Comparison of ENCODE assay signal across 22 cellular contexts in the genomic region with DNA sequence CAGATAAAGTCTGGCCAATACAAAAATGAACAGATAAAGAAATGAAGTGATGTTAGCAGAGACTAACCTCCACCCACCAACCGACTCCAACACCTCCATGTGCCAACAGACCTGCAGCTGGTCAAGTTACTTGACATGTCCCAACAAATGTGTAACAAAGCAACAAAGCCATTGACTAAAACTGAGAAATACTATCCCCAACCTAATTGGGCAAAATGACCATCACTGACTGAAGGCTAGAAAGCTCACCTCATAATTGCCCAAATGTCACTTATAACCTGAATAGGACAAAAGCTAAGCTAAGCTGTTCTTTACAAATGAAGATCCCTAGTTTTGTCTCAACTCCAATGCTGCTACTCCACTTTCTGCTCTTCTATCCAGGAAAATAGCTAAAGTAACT. TPM values are rescaled to one million over a fixed set of nuclear protein-coding genes. Genes with fewer than 3 reads are reported as not detected.
"Had no signal": no experiment of that assay in that cellular context is flagged by ENCODE, and none has a peak within 500 bp of the region (broad histone marks: within the 10 kb centered on the region; RNA-seq: fewer than 3 reads in every experiment).

No MANE protein-coding gene starts in this region.

- H3K27me3 Mint-ChIP-seq: activated CD4-positive, alpha-beta memory T cell treated with anti-CD3 and anti-CD28 coated beads, Interleukin-2, amount 10 ng/mL, durations not matched to agents 7 days and 5 days; activated naive CD8-positive, alpha-beta T cell treated with anti-CD3 and anti-CD28 coated beads for 36 hours; central memory CD8-positive, alpha-beta T cell; stimulated activated naive CD8-positive, alpha-beta T cell treated with anti-CD3 and anti-CD28 coated beads, Interleukin-15, amount 100 ng/mL, for 72 hours had no signal

- H3K4me3 Mint-ChIP-seq: activated CD4-positive, alpha-beta memory T cell treated with anti-CD3 and anti-CD28 coated beads, Interleukin-2, amount 10 ng/mL, durations not matched to agents 7 days and 5 days; activated naive CD8-positive, alpha-beta T cell treated with anti-CD3 and anti-CD28 coated beads for 36 hours; central memory CD8-positive, alpha-beta T cell; stimulated activated naive CD8-positive, alpha-beta T cell treated with anti-CD3 and anti-CD28 coated beads, Interleukin-15, amount 100 ng/mL, for 72 hours had no signal

- DNase-seq: activated CD4-positive, alpha-beta memory T cell treated with anti-CD3 and anti-CD28 coated beads, Interleukin-2, amount 10 ng/mL, durations not matched to agents 7 days and 5 days; activated CD4-positive, alpha-beta T cell treated with anti-CD3 and anti-CD28 coated beads for 48 hours; activated CD4-positive, CD25-positive, alpha-beta regulatory T cell; activated CD8-positive, alpha-beta memory T cell treated with anti-CD3 and anti-CD28 coated beads, Interleukin-2, amount 50 U/mL, for 48 hours; activated gamma-delta T cell; activated naive CD8-positive, alpha-beta T cell treated with anti-CD3 and anti-CD28 coated beads for 36 hours; activated T-cell treated with anti-CD3 and anti-CD28 coated beads, Interleukin-2, amount 50 U/mL, for 48 hours; amygdala; brain microvascular endothelial cell; erythroblast; foreskin melanocyte; left lung; mammary epithelial cell; right lobe of liver; small intestine; stimulated activated CD4-positive, alpha-beta T cell treated with anti-CD3 and anti-CD28 coated beads, Interleukin-15, amount 100 ng/mL, for 24 hours; stimulated activated CD4-positive, alpha-beta T cell treated with anti-CD3 and anti-CD28 coated beads, Interleukin-2, amount 100 ng/mL, for 48 hours; stimulated activated naive CD8-positive, alpha-beta T cell treated with anti-CD3 and anti-CD28 coated beads, Interleukin-15, amount 100 ng/mL, for 72 hours; transverse colon had no signal

- H3K9me3 Mint-ChIP-seq: activated CD4-positive, alpha-beta memory T cell treated with anti-CD3 and anti-CD28 coated beads, Interleukin-2, amount 10 ng/mL, durations not matched to agents 7 days and 5 days; activated naive CD8-positive, alpha-beta T cell treated with anti-CD3 and anti-CD28 coated beads for 36 hours; central memory CD8-positive, alpha-beta T cell; neural progenitor cell; stimulated activated naive CD8-positive, alpha-beta T cell treated with anti-CD3 and anti-CD28 coated beads, Interleukin-15, amount 100 ng/mL, for 72 hours had no signal

- H3K27ac Mint-ChIP-seq: activated CD4-positive, alpha-beta memory T cell treated with anti-CD3 and anti-CD28 coated beads, Interleukin-2, amount 10 ng/mL, durations not matched to agents 7 days and 5 days; activated naive CD8-positive, alpha-beta T cell treated with anti-CD3 and anti-CD28 coated beads for 36 hours; neural progenitor cell; stimulated activated naive CD8-positive, alpha-beta T cell treated with anti-CD3 and anti-CD28 coated beads, Interleukin-15, amount 100 ng/mL, for 72 hours had no signal

- ATAC-seq: left lung; right lobe of liver; stimulated activated naive CD8-positive, alpha-beta T cell treated with anti-CD3 and anti-CD28 coated beads, Interleukin-15, amount 100 ng/mL, for 72 hours had no signal

RNA-seq across cellular contexts. Expression of gene PCAT6, which starts 10.0 kb away (rescaled TPM):
- total RNA-seq: kidney epithelial cell, transverse colon had no signal
